ENCODE assay signal across 8 cellular contexts in genomic region chr5:142783601-142784291, GRCh38. TPM values are rescaled to one million over a fixed set of nuclear protein-coding genes. Genes with fewer than 3 reads are reported as not detected.
DNase-seq lines count a peak whose midpoint lies in the region; ATAC-seq and TF ChIP-seq lines count a peak whose summit lies in the region.

No MANE protein-coding gene starts in this region.

- no peak for TF ChIP-seq POLR2A in prostate gland (IDR thresholded peaks at IDR 0.05)

- intact Hi-C loops in right cardiac atrium (cut with DNase I) (no loop called here), prostate gland (cut with DNase I) (no loop called here)

- H3K4me3 ChIP-seq in right cardiac atrium (ENCODE audit: low read length), result no peak overlapping the region
- no peak overlapping the region for H3K4me3 ChIP-seq in prostate gland

- no peaks in the 10 kb centered on the region for H3K36me3 ChIP-seq in prostate gland

- peak; percentile 94 for ATAC-seq in GM18909 (IDR thresholded peaks at IDR 0.05; ENCODE audit: poor library complexity, unreplicated experiment)
- peak; percentile 81 for ATAC-seq in HG03039 (IDR thresholded peaks at IDR 0.05; ENCODE audit: unreplicated experiment)
- ATAC-seq in right cardiac atrium, result peak; percentile 67 to 81

- H3K9me3 ChIP-seq in right cardiac atrium (ENCODE audit: control insufficient read depth, low read length), result no peaks in the 10 kb centered on the region
- H3K9me3 ChIP-seq in prostate gland, result no peaks in the 10 kb centered on the region

- peak in 1 of 4 experiments; percentile 10 for TF ChIP-seq CTCF in prostate gland (IDR thresholded peaks at IDR 0.05)

- peaks cover 29% of the 10 kb centered on the region for H3K4me1 ChIP-seq in right cardiac atrium (ENCODE audit: control insufficient read depth, insufficient read depth, low read length)
- no peaks in the 10 kb centered on the region for H3K4me1 ChIP-seq in prostate gland (replicated peaks)

- H3K27ac ChIP-seq in right cardiac atrium (ENCODE audit: low read length) (peak overlapping the region; percentile 90), prostate gland (no peak overlapping the region)

- DNase-seq in activated T-cell treated with anti-CD3 and anti-CD28 coated beads, Interleukin-2, amount 50 U/mL, for 48 hours, result peak; percentile 73 to 83
- DNase-seq in right cardiac atrium (peak; percentile 54 to 80 (median 74)), NCI-H146 (lab: John Stamatoyannopoulos, UW) (no peak), COR-L47 (lab: John Stamatoyannopoulos, UW) (no peak), prostate gland (ENCODE audit: low spot score) (no peak)
- peak; percentile 87 for DNase-seq in stimulated activated CD4-positive, alpha-beta T cell treated with anti-CD3 and anti-CD28 coated beads, Interleukin-1b, Interleukin-23, amount 100 ng/mL, for 48 hours

- 8% methylated on average over 9 of the region's 9 CpGs for WGBS in right cardiac atrium
- WGBS in prostate gland, result 83% methylated on average over 9 of the region's 9 CpGs

- H3K27me3 ChIP-seq in right cardiac atrium (ENCODE audit: control insufficient read depth, insufficient read depth) (no peaks in the 10 kb centered on the region), prostate gland (replicated peaks; ENCODE audit: insufficient read depth) (no peaks in the 10 kb centered on the region)

RNA-seq across cellular contexts. Expression of gene ARHGAP26, which starts 13.6 kb away (rescaled TPM):
- total RNA-seq in right cardiac atrium (10 to 100 TPM; 44.4 to 56.9 (median 47.8) TPM), prostate gland (10 to 100 TPM; 11.7 to 39.8 TPM)
- polyA plus RNA-seq in right cardiac atrium, result 13.2 TPM

Comparison
In these comparisons a context has a peak if more than half of its experiments do, and no peak if none do; other contexts are left out.
1. DNase-seq: peak in activated T-cell treated with anti-CD3 and anti-CD28 coated beads, Interleukin-2, amount 50 U/mL, for 48 hours (2 of 2), right cardiac atrium (3 of 3) and stimulated activated CD4-positive, alpha-beta T cell treated with anti-CD3 and anti-CD28 coated beads, Interleukin-1b, Interleukin-23, amount 100 ng/mL, for 48 hours (single experiment); none in NCI-H146 (single experiment), COR-L47 (single experiment) and prostate gland (single experiment).
2. Peak in every context shown above with its lines, with median percentiles within 50 percentile points of each other: ATAC-seq.